Comparison of ENCODE assay signal across 24 cellular contexts in the genomic region with DNA sequence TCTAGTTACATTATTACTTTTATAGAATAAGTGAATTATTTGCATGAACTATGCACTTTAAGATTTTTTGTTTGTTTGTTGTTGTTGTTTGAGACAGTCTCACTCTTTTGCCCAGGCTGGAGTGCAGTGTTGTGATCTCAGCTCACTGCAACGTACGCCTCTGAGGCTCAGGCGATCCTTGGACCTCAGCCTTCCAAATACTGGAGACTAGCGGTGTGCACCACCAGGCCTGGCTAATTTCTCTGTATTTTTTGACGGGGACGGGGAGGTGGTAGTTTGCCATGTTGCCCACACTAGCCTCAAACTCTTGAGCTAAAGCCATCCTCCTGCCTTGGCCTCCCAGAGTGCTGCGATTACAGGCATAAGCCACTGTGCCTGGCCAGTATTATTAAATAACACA. TPM values are rescaled to one million over a fixed set of nuclear protein-coding genes. Genes with fewer than 3 reads are reported as not detected.
"Had no signal": no experiment of that assay in that cellular context is flagged by ENCODE, and none has a peak within 500 bp of the region (broad histone marks: within the 10 kb centered on the region; RNA-seq: fewer than 3 reads in every experiment).

No MANE protein-coding gene starts in this region.

- H3K9me3 ChIP-seq: esophagus muscularis mucosa, gastroesophageal sphincter, heart left ventricle, left lung, lower lobe of right lung, mucosa of descending colon had no signal

- FAIRE-seq: colon, endothelial cell of umbilical vein, frontal cortex, kidney had no signal

- H3K79me2 ChIP-seq: hepatocyte had no signal

- H3K27me3 ChIP-seq: dorsolateral prefrontal cortex, esophagus muscularis mucosa, foreskin keratinocyte, gastroesophageal sphincter, heart left ventricle, hepatocyte, left lung had no signal

- ATAC-seq: foreskin keratinocyte, gastroesophageal sphincter, heart left ventricle, left lung, left ventricle myocardium superior, lower lobe of right lung, mucosa of descending colon had no signal

- H3K27ac ChIP-seq: coronary artery, dorsolateral prefrontal cortex, esophagus muscularis mucosa, foreskin keratinocyte, gastroesophageal sphincter, heart left ventricle, hepatocyte, left lung, lower lobe of right lung had no signal

- H3K4me3 ChIP-seq: coronary artery, dorsolateral prefrontal cortex, esophagus muscularis mucosa, gastroesophageal sphincter, heart left ventricle, hepatocyte, left lung, lower lobe of right lung, mucosa of descending colon had no signal

- H2AFZ ChIP-seq: hepatocyte had no signal

- H3K4me1 ChIP-seq: esophagus muscularis mucosa, foreskin keratinocyte, gastroesophageal sphincter, heart left ventricle, left lung, lower lobe of right lung had no signal

- H3K36me3 ChIP-seq: esophagus muscularis mucosa, gastroesophageal sphincter, heart left ventricle, left lung, lower lobe of right lung had no signal

- DNase-seq: dermis blood vessel endothelial cell; dorsolateral prefrontal cortex; effector CD4-positive, alpha-beta T cell; effector memory CD4-positive, alpha-beta T cell; foreskin keratinocyte; heart left ventricle; hypothalamus; immature natural killer cell; islet precursor cell; kidney; kidney glomerular epithelial cell; left lung; left ventricle myocardium superior; lower lobe of right lung; mesendoderm; mucosa of descending colon; naive B cell had no signal

- H3K4me2 ChIP-seq: hepatocyte had no signal

RNA-seq across cellular contexts. Expression of gene KCND2, which starts 29.2 kb away (rescaled TPM):
- total RNA-seq: endothelial cell of umbilical vein, foreskin keratinocyte had no signal
- polyA plus RNA-seq: endothelial cell of umbilical vein, foreskin keratinocyte, heart left ventricle, immature natural killer cell had no signal
